ENCODE assay signal across 13 cellular contexts in genomic region chr2:240451108-240451611, GRCh38. TPM values are rescaled to one million over a fixed set of nuclear protein-coding genes. Genes with fewer than 3 reads are reported as not detected.
DNase-seq lines count a peak whose midpoint lies in the region; ATAC-seq lines count a peak whose summit lies in the region.
"Had no signal": no experiment of that assay in that cellular context is flagged by ENCODE, and none has a peak within 500 bp of the region (broad histone marks: within the 10 kb centered on the region; RNA-seq: fewer than 3 reads in every experiment).

No MANE protein-coding gene starts in this region.

- H3K27ac Mint-ChIP-seq in T-cell (no peak overlapping the region), naive B cell (no peak overlapping the region)

- H3K36me3 Mint-ChIP-seq in T-cell: no peaks in the 10 kb centered on the region
- H3K36me3 Mint-ChIP-seq in naive B cell: no peaks in the 10 kb centered on the region

- CTCF ChIA-PET in T-cell (lab: Charles Lee): no interaction called here

- no peaks in the 10 kb centered on the region for H3K9me3 Mint-ChIP-seq in T-cell
- no peaks in the 10 kb centered on the region for H3K9me3 Mint-ChIP-seq in naive B cell

- H3K27ac ChIP-seq in esophagus (ENCODE audit: low read depth in 2 of 2, low read length in 1 of 2) (peak overlapping the region; percentile 90 to 92), substantia nigra (ENCODE audit: low read depth, low read length, poor library complexity, severe bottlenecking) (peak overlapping the region; percentile 30)

- H3K4me3 Mint-ChIP-seq in T-cell: peak overlapping the region in 2 of 3 donors; percentile 9 to 74
- peak overlapping the region in 7 of 8 donors; percentile 35 to 76 (median 68) for H3K4me3 Mint-ChIP-seq in naive B cell

- ATAC-seq in T-cell (replicated peaks in 1 of 4) (no peak), naive B cell (ENCODE audit: low read depth in 2 of 2) (no peak), GM21528 (IDR thresholded peaks at IDR 0.05; ENCODE audit: low FRiP score, unreplicated experiment) (no peak), GM18498 (IDR thresholded peaks at IDR 0.05; ENCODE audit: unreplicated experiment) (no peak)

- H3K36me3 ChIP-seq in esophagus (ENCODE audit: control insufficient read depth in 2 of 2, insufficient read depth in 2 of 2, low read length in 1 of 2): peaks cover 0 to 5% of the 10 kb centered on the region in 2 donors

- H3K4me3 ChIP-seq in esophagus (ENCODE audit: low read depth in 1 of 2, low read length in 2 of 2): no peak overlapping the region
- H3K4me3 ChIP-seq: GM12878 had no signal

- H3K4me1 Mint-ChIP-seq in T-cell: peaks cover 13 to 20% (median 18%) of the 10 kb centered on the region in 3 donors
- H3K4me1 Mint-ChIP-seq in naive B cell: peaks cover 21 to 28% (median 22%) of the 10 kb centered on the region in 3 donors

- H3K27me3 Mint-ChIP-seq in T-cell (peaks cover 40 to 57% of the 10 kb centered on the region in 2 donors), naive B cell (peaks cover 17 to 79% (median 58%) of the 10 kb centered on the region in 3 donors)

- no peaks in the 10 kb centered on the region for H3K27me3 ChIP-seq in esophagus (ENCODE audit: control insufficient read depth in 1 of 2, insufficient read depth in 2 of 2, low read length in 2 of 2)

- 44 to 64% methylated on average over 13 of the region's 13 CpGs for WGBS in esophagus, 2 donors

- no peaks in the 10 kb centered on the region for H3K9me3 ChIP-seq in esophagus (ENCODE audit: control insufficient read depth in 2 of 2, insufficient read depth in 1 of 2, low read depth in 1 of 2, low read length in 1 of 2)

- POLR2A ChIA-PET in T-cell (lab: Charles Lee): interaction anchor here in 1 of 2 donors (0.5 kb wide), 1 partner anchor 471 kb away, joined by 3 read pairs; no protein-coding TSS in a partner anchor

- DNase-seq in T-cell (no peak), naive B cell (no peak), substantia nigra (lab: John Stamatoyannopoulos, UW) (peak in 12 of 49 donors; percentile 28 to 52 (median 39)), SW 1271 (lab: John Stamatoyannopoulos, UW) (no peak)
- DNase-seq: activated CD8-positive, alpha-beta memory T cell treated with anti-CD3 and anti-CD28 coated beads, Interleukin-2, amount 50 U/mL, for 48 hours; NCI-H2107; OCI-M1; stimulated activated CD4-positive, alpha-beta T cell treated with anti-CD3 and anti-CD28 coated beads, Interleukin-1b, Interleukin-23, amount 100 ng/mL, for 48 hours; stimulated activated naive CD4-positive, alpha-beta T cell had no signal

- peaks cover 25 to 74% of the 10 kb centered on the region in 2 donors for H3K4me1 ChIP-seq in esophagus (ENCODE audit: control insufficient read depth in 2 of 2, insufficient read depth in 2 of 2, low read length in 1 of 2)

RNA-seq across cellular contexts. Expression of gene GPC1, which starts 15.7 kb away (rescaled TPM):
- total RNA-seq in T-cell: 1 to 10 TPM; 1.3 to 2.6 (median 1.8) TPM
- 10 to 100 TPM; 57.9 to 82.0 TPM for polyA plus RNA-seq in esophagus
- polyA plus RNA-seq in naive B cell (ENCODE audit: low read depth in 6 of 6): under 1 TPM in 5 of 6 donors, not detected in 1; 0.12 to 0.47 (median 0.36) TPM

Comparison
In these comparisons a context has a peak if more than half of its experiments do, and no peak if none do; other contexts are left out.
1. RNA of gene GPC1, which starts 15.7 kb away (polyA plus RNA-seq): 57.9 to 82.0 TPM in esophagus; 0.12 to 0.47 TPM in naive B cell; every median in the first group is over 10 times any median in the second.